Comparison of ENCODE assay signal across 13 cellular contexts in genomic region chr1:18343646-18344045, GRCh38.
A peak's percentile ranks its signal among the peaks of the same experiment; 100 is the strongest.
DNase-seq lines count a peak whose midpoint lies in the region; ATAC-seq lines count a peak whose summit lies in the region.
"Had no signal": no experiment of that assay in that cellular context is flagged by ENCODE, and none has a peak within 500 bp of the region (broad histone marks: within the 10 kb centered on the region; RNA-seq: fewer than 3 reads in every experiment).

No MANE protein-coding gene starts in this region.

- peak; percentile 87 for DNase-seq in NCI-H1694 (lab: John Stamatoyannopoulos, UW)
- peak; percentile 92 for DNase-seq in NCI-H446 treated with DMSO at 0.1 percent for 48 hours (lab: John Stamatoyannopoulos, UW)
- peak; percentile 22 for DNase-seq in NCI-H82 treated with DMSO at 0.1 percent for 48 hours (lab: John Stamatoyannopoulos, UW; ENCODE audit: unreplicated experiment)
- no peak for DNase-seq in HK-2 (ENCODE audit: unreplicated experiment)
- DNase-seq in NCI-H146 treated with DMSO at 0.1 percent for 48 hours (lab: John Stamatoyannopoulos, UW; ENCODE audit: unreplicated experiment): no peak
- no peak for DNase-seq in hypothalamus (lab: John Stamatoyannopoulos, UW)
- DNase-seq: Caco-2; CD8-positive, alpha-beta memory T cell; DMS79; HCEC 1CT; HFFc6 had no signal

- no peak for ATAC-seq in GM21515 (IDR thresholded peaks at IDR 0.05; ENCODE audit: unreplicated experiment)
- ATAC-seq: A549 had no signal

Comparison
In these comparisons a context has a peak if more than half of its experiments do, and no peak if none do; other contexts are left out.
1. DNase-seq: peak in NCI-H1694 (single experiment), NCI-H446 treated with DMSO at 0.1 percent for 48 hours (single experiment) and NCI-H82 treated with DMSO at 0.1 percent for 48 hours (single experiment); none in HK-2 (single experiment), NCI-H146 treated with DMSO at 0.1 percent for 48 hours (single experiment) and hypothalamus (0 of 51).